8 cellular contexts compared by ENCODE assay signal in genomic region chr11:723120-723883, GRCh38. TPM values are rescaled to one million over a fixed set of nuclear protein-coding genes. Genes with fewer than 3 reads are reported as not detected.
DNase-seq lines count a peak whose midpoint lies in the region; ATAC-seq and TF ChIP-seq lines count a peak whose summit lies in the region.

No MANE protein-coding gene starts in this region.

- peaks cover 92% of the 10 kb centered on the region for H3K27me3 ChIP-seq in left ventricle myocardium inferior (ENCODE audit: low read depth)

- CTCF ChIA-PET in activated naive CD4-positive, alpha-beta T cell treated with anti-CD3 and anti-CD28 coated beads for 36 hours (lab: Charles Lee): interaction anchor here (0.8 to 3.7 kb wide), 18 partner anchors 8 to 205 kb away, joined by 3 to 26 read pairs (median 4); partner anchors contain the start of gene TMEM80

- peaks cover 16% of the 10 kb centered on the region for H3K27me3 Mint-ChIP-seq in activated naive CD4-positive, alpha-beta T cell treated with anti-CD3 and anti-CD28 coated beads for 36 hours (ENCODE audit: low read depth)

- TF ChIP-seq CTCF in GM12864 (IDR thresholded peaks at IDR 0.05; ENCODE audit: low read depth, low read length, missing control alignments): peak; percentile 53
- TF ChIP-seq CTCF in left ventricle myocardium inferior (IDR thresholded peaks at IDR 0.05; ENCODE audit: borderline replicate concordance): peak; percentile 67

- H3K4me3 ChIP-seq in GM12864 (ENCODE audit: low read depth, low read length): no peak overlapping the region
- no peak overlapping the region for H3K4me3 ChIP-seq in left ventricle myocardium inferior

- no peak overlapping the region for H3K27ac ChIP-seq in left ventricle myocardium inferior (replicated peaks)

- no peak overlapping the region for H3K27ac Mint-ChIP-seq in activated naive CD4-positive, alpha-beta T cell treated with anti-CD3 and anti-CD28 coated beads for 36 hours

- no peaks in the 10 kb centered on the region for H3K36me3 Mint-ChIP-seq in activated naive CD4-positive, alpha-beta T cell treated with anti-CD3 and anti-CD28 coated beads for 36 hours (ENCODE audit: low read depth)

- intact Hi-C loops in activated naive CD4-positive, alpha-beta T cell treated with anti-CD3 and anti-CD28 coated beads for 36 hours (cut with micrococcal nuclease): loop anchor here (1.0 to 10.0 kb wide), 6 partner anchors 28 to 519 kb away; partner anchors contain the start of genes BET1L, DEAF1, IFITM2 and RIC8A
- intact Hi-C loops in left ventricle myocardium inferior (cut with micrococcal nuclease): loop anchor here (10.0 kb wide), 1 partner anchor 59 kb away; no protein-coding TSS in a partner anchor

- H3K4me1 Mint-ChIP-seq in activated naive CD4-positive, alpha-beta T cell treated with anti-CD3 and anti-CD28 coated beads for 36 hours (ENCODE audit: low read depth): peaks cover 13% of the 10 kb centered on the region

- H3K9me3 ChIP-seq in left ventricle myocardium inferior (replicated peaks): no peaks in the 10 kb centered on the region

- no peak for ATAC-seq in GM21381 (IDR thresholded peaks at IDR 0.05; ENCODE audit: unreplicated experiment)

- peaks cover 39% of the 10 kb centered on the region for H3K4me1 ChIP-seq in left ventricle myocardium inferior

- no peaks in the 10 kb centered on the region for H3K9me3 Mint-ChIP-seq in activated naive CD4-positive, alpha-beta T cell treated with anti-CD3 and anti-CD28 coated beads for 36 hours

- peak overlapping the region; percentile 18 for H3K4me3 Mint-ChIP-seq in activated naive CD4-positive, alpha-beta T cell treated with anti-CD3 and anti-CD28 coated beads for 36 hours

- no peaks in the 10 kb centered on the region for H3K36me3 ChIP-seq in left ventricle myocardium inferior

- peak; percentile 47 for DNase-seq in AG08395 (ENCODE audit: low spot score)
- no peak for DNase-seq in GM12864 (ENCODE audit: low read depth)
- peak; percentile 69 for DNase-seq in NCI-H69 (lab: John Stamatoyannopoulos, UW)
- DNase-seq in activated naive CD4-positive, alpha-beta T cell treated with anti-CD3 and anti-CD28 coated beads for 36 hours: peak; percentile 70
- DNase-seq in left ventricle myocardium inferior: no peak
- peak; percentile 52 for DNase-seq in stimulated activated CD4-positive, alpha-beta T cell treated with anti-CD3 and anti-CD28 coated beads, Interleukin-4, amount 100 ng/mL, for 24 hours
- DNase-seq in OCI-M2 (lab: John Stamatoyannopoulos, UW; ENCODE audit: unreplicated experiment): no peak

RNA-seq across cellular contexts. Expression of gene EPS8L2, which starts 17.3 kb away (rescaled TPM):
- total RNA-seq in activated naive CD4-positive, alpha-beta T cell treated with anti-CD3 and anti-CD28 coated beads for 36 hours: 1 to 10 TPM; 7.1 to 8.1 TPM
- total RNA-seq in left ventricle myocardium inferior: 2.2 TPM

RNA-seq across cellular contexts. Expression of gene TALDO1, which starts 24.0 kb away (rescaled TPM):
- 100 to 1,000 TPM; 327 to 360 TPM for total RNA-seq in activated naive CD4-positive, alpha-beta T cell treated with anti-CD3 and anti-CD28 coated beads for 36 hours
- total RNA-seq in left ventricle myocardium inferior: 101 TPM

RNA-seq across cellular contexts. Expression of gene TMEM80, which starts 27.7 kb away (rescaled TPM):
- 1 to 10 TPM; 5.6 to 6.0 TPM for total RNA-seq in activated naive CD4-positive, alpha-beta T cell treated with anti-CD3 and anti-CD28 coated beads for 36 hours
- 10.3 TPM for total RNA-seq in left ventricle myocardium inferior

RNA-seq across cellular contexts. Expression of gene DEAF1, which starts 28.3 kb away (rescaled TPM):
- total RNA-seq in activated naive CD4-positive, alpha-beta T cell treated with anti-CD3 and anti-CD28 coated beads for 36 hours: 10 to 100 TPM; 57.5 to 67.9 TPM
- total RNA-seq in left ventricle myocardium inferior: 18.1 TPM

RNA-seq across cellular contexts. Expression of gene GATD1, which starts 54.0 kb away (rescaled TPM):
- total RNA-seq in activated naive CD4-positive, alpha-beta T cell treated with anti-CD3 and anti-CD28 coated beads for 36 hours: 10 to 100 TPM; 33.0 to 34.3 TPM
- 26.2 TPM for total RNA-seq in left ventricle myocardium inferior

Comparison
In these comparisons a context has a peak if more than half of its experiments do, and no peak if none do; other contexts are left out.
1. DNase-seq: peak in AG08395 (single experiment), NCI-H69 (single experiment), activated naive CD4-positive, alpha-beta T cell treated with anti-CD3 and anti-CD28 coated beads for 36 hours (single experiment) and stimulated activated CD4-positive, alpha-beta T cell treated with anti-CD3 and anti-CD28 coated beads, Interleukin-4, amount 100 ng/mL, for 24 hours (single experiment); none in GM12864 (single experiment), left ventricle myocardium inferior (single experiment) and OCI-M2 (single experiment).